In genomic region chr6:33212857-33213165, GRCh38 we compare ENCODE assay signal across 10 cellular contexts. TPM values are rescaled to one million over a fixed set of nuclear protein-coding genes. Genes with fewer than 3 reads are reported as not detected.
A peak's percentile ranks its signal among the peaks of the same experiment; 100 is the strongest.
DNase-seq lines count a peak whose midpoint lies in the region; ATAC-seq, FAIRE-seq and TF ChIP-seq lines count a peak whose summit lies in the region.
"Had no signal": no experiment of that assay in that cellular context is flagged by ENCODE, and none has a peak within 500 bp of the region (broad histone marks: within the 10 kb centered on the region; RNA-seq: fewer than 3 reads in every experiment).

No MANE protein-coding gene starts in this region.

- peaks cover 24% of the 10 kb centered on the region for H3K4me1 Mint-ChIP-seq in T-helper 2 cell treated with Interferon-gamma antibody and Interleukin-4, amounts not matched to agents 5 μg/mL and 100 μg/mL, for 36 hours (ENCODE audit: low read depth)
- H3K4me1 Mint-ChIP-seq in astrocyte (ENCODE audit: low read depth, unreplicated experiment) = peaks cover 6% of the 10 kb centered on the region

- H3K4me1 ChIP-seq in astrocyte (ENCODE audit: insufficient read depth, low read length) (peaks cover 9% of the 10 kb centered on the region), subcutaneous abdominal adipose tissue (ENCODE audit: control insufficient read depth in 5 of 5, insufficient read depth in 5 of 5, low read length in 5 of 5) (peaks cover 0 to 30% (median 25%) of the 10 kb centered on the region in 5 donors)

- H3K4me3 ChIP-seq in astrocyte (ENCODE audit: insufficient read depth, low read depth, low read length) = peak overlapping the region; percentile 60
- H3K4me3 ChIP-seq in kidney epithelial cell (ENCODE audit: low read depth, low read length) = peak overlapping the region; percentile 41
- H3K4me3 ChIP-seq in subcutaneous abdominal adipose tissue (ENCODE audit: low read depth in 1 of 5, low read length in 5 of 5) = peak overlapping the region; percentile 48 to 72 (median 67)

- DNase-seq in T-helper 2 cell treated with Interferon-gamma antibody and Interleukin-4, amounts not matched to agents 5 μg/mL and 100 μg/mL, for 36 hours (ENCODE audit: low spot score) = no peak
- no peak for DNase-seq in T-helper 2 cell
- no peak for DNase-seq in astrocyte (ENCODE audit: low read depth)
- DNase-seq in kidney epithelial cell (ENCODE audit: low read depth) = no peak
- DNase-seq in SKM-1 (lab: John Stamatoyannopoulos, UW; ENCODE audit: unreplicated experiment) = no peak
- no peak for DNase-seq in DMS 273 treated with DMSO at 0.1 percent for 48 hours (lab: John Stamatoyannopoulos, UW)
- DNase-seq: NCI-H1436 treated with DMSO at 0.1 percent for 48 hours had no signal

- no peak for FAIRE-seq in astrocyte (lab: Jason Lieb, UNC)

- peaks cover 22% of the 10 kb centered on the region for H3K36me3 Mint-ChIP-seq in T-helper 2 cell treated with Interferon-gamma antibody and Interleukin-4, amounts not matched to agents 5 μg/mL and 100 μg/mL, for 36 hours (ENCODE audit: low read depth)
- H3K36me3 Mint-ChIP-seq in astrocyte (ENCODE audit: low read depth, unreplicated experiment) = peaks cover 15% of the 10 kb centered on the region

- H3K4me3 Mint-ChIP-seq in T-helper 2 cell treated with Interferon-gamma antibody and Interleukin-4, amounts not matched to agents 5 μg/mL and 100 μg/mL, for 36 hours = peak overlapping the region; percentile 47
- H3K4me3 Mint-ChIP-seq in astrocyte (ENCODE audit: unreplicated experiment) = peak overlapping the region; percentile 85

- no peaks in the 10 kb centered on the region for H3K9me3 Mint-ChIP-seq in T-helper 2 cell treated with Interferon-gamma antibody and Interleukin-4, amounts not matched to agents 5 μg/mL and 100 μg/mL, for 36 hours
- H3K9me3 Mint-ChIP-seq in astrocyte (ENCODE audit: unreplicated experiment) = no peaks in the 10 kb centered on the region
- H3K9me3 Mint-ChIP-seq: activated CD4-positive, alpha-beta memory T cell treated with anti-CD3 and anti-CD28 coated beads for 36 hours had no signal

- TF ChIP-seq CTCF in astrocyte (IDR thresholded peaks at IDR 0.05; ENCODE audit: insufficient read depth, low read depth, low read length) (no peak), kidney epithelial cell (IDR thresholded peaks at IDR 0.05; ENCODE audit: insufficient read depth, low read length, poor library complexity, severe bottlenecking) (no peak)

- H3K9ac ChIP-seq in astrocyte (ENCODE audit: low read length) (peak overlapping the region; percentile 60), subcutaneous abdominal adipose tissue (ENCODE audit: low read length in 5 of 5) (peak overlapping the region in 4 of 5 donors; percentile 48 to 85 (median 70))

- peak overlapping the region; percentile 85 for H2AFZ ChIP-seq in astrocyte (ENCODE audit: low read depth, low read length)

- ATAC-seq in HG02870 (IDR thresholded peaks at IDR 0.05; ENCODE audit: unreplicated experiment) = no peak

- H3K36me3 ChIP-seq in astrocyte (ENCODE audit: insufficient read depth, low read length) = peaks cover 13% of the 10 kb centered on the region
- peaks cover 2% of the 10 kb centered on the region for H3K36me3 ChIP-seq in kidney epithelial cell (ENCODE audit: control insufficient read depth, insufficient read depth, low read length)
- H3K36me3 ChIP-seq in subcutaneous abdominal adipose tissue (ENCODE audit: control insufficient read depth in 5 of 5, insufficient read depth in 5 of 5, low read length in 5 of 5) = peaks cover 0 to 23% (median 19%) of the 10 kb centered on the region in 5 donors

- peak overlapping the region; percentile 90 for H3K4me2 ChIP-seq in astrocyte (ENCODE audit: low read length)

- peaks cover 13% of the 10 kb centered on the region for H4K20me1 ChIP-seq in astrocyte (ENCODE audit: insufficient read depth, low read length)

- no peak overlapping the region for H3K27ac ChIP-seq in astrocyte (ENCODE audit: low read depth, low read length)
- H3K27ac ChIP-seq in subcutaneous abdominal adipose tissue (ENCODE audit: low read depth, low read length) = no peak overlapping the region

- H3K27ac Mint-ChIP-seq in T-helper 2 cell treated with Interferon-gamma antibody and Interleukin-4, amounts not matched to agents 5 μg/mL and 100 μg/mL, for 36 hours = no peak overlapping the region
- peak overlapping the region; percentile 85 for H3K27ac Mint-ChIP-seq in astrocyte (ENCODE audit: unreplicated experiment)
- H3K27ac Mint-ChIP-seq: activated CD4-positive, alpha-beta memory T cell treated with anti-CD3 and anti-CD28 coated beads for 36 hours had no signal

- H3K27me3 Mint-ChIP-seq in T-helper 2 cell treated with Interferon-gamma antibody and Interleukin-4, amounts not matched to agents 5 μg/mL and 100 μg/mL, for 36 hours (ENCODE audit: low read depth) = peaks cover 29% of the 10 kb centered on the region
- H3K27me3 Mint-ChIP-seq in astrocyte (ENCODE audit: low read depth, unreplicated experiment) = peaks cover 28% of the 10 kb centered on the region

- peaks cover 21% of the 10 kb centered on the region for H3K79me2 ChIP-seq in astrocyte (ENCODE audit: insufficient read depth, low read length)

- H3K9me3 ChIP-seq in astrocyte (ENCODE audit: insufficient read depth, low read depth, low read length) (no peaks in the 10 kb centered on the region), subcutaneous abdominal adipose tissue (ENCODE audit: control insufficient read depth in 5 of 5, low read length in 5 of 5) (no peaks in the 10 kb centered on the region)

- no peaks in the 10 kb centered on the region for H3K27me3 ChIP-seq in astrocyte (ENCODE audit: insufficient read depth, low read length)
- H3K27me3 ChIP-seq in kidney epithelial cell (ENCODE audit: control insufficient read depth, insufficient read depth, low read length) = peaks cover 8% of the 10 kb centered on the region
- peaks cover 0 to 5% (median 3%) of the 10 kb centered on the region in 5 donors for H3K27me3 ChIP-seq in subcutaneous abdominal adipose tissue (ENCODE audit: control insufficient read depth in 5 of 5, insufficient read depth in 4 of 5, low read length in 5 of 5)

RNA-seq across cellular contexts. Expression of gene RING1, which starts 4.5 kb away (rescaled TPM):
- total RNA-seq in astrocyte (30.8 and 31.1 TPM in 2 replicates), kidney epithelial cell (12.1 and 16.4 TPM in 2 replicates)

RNA-seq across cellular contexts. Expression of gene HSD17B8, which starts 8.4 kb away (rescaled TPM):
- total RNA-seq in astrocyte (2.1 and 2.6 TPM in 2 replicates), kidney epithelial cell (11.4 and 13.1 TPM in 2 replicates)

RNA-seq across cellular contexts. Expression of gene SLC39A7, which starts 12.1 kb away (rescaled TPM):
- total RNA-seq in astrocyte (150 and 164 TPM in 2 replicates), kidney epithelial cell (94.1 and 94.9 TPM in 2 replicates)

RNA-seq across cellular contexts. Expression of gene RXRB, which starts 12.3 kb away (rescaled TPM):
- 34.0 and 39.4 TPM in 2 replicates for total RNA-seq in astrocyte
- 24.4 and 24.9 TPM in 2 replicates for total RNA-seq in kidney epithelial cell

RNA-seq across cellular contexts. Expression of gene COL11A2, which starts 20.5 kb away (rescaled TPM):
- total RNA-seq in astrocyte (1.3 and 2.2 TPM in 2 replicates), kidney epithelial cell (0.14 and 0.38 TPM in 2 replicates)
